Comparison of ENCODE assay signal across 11 cellular contexts in the genomic region with DNA sequence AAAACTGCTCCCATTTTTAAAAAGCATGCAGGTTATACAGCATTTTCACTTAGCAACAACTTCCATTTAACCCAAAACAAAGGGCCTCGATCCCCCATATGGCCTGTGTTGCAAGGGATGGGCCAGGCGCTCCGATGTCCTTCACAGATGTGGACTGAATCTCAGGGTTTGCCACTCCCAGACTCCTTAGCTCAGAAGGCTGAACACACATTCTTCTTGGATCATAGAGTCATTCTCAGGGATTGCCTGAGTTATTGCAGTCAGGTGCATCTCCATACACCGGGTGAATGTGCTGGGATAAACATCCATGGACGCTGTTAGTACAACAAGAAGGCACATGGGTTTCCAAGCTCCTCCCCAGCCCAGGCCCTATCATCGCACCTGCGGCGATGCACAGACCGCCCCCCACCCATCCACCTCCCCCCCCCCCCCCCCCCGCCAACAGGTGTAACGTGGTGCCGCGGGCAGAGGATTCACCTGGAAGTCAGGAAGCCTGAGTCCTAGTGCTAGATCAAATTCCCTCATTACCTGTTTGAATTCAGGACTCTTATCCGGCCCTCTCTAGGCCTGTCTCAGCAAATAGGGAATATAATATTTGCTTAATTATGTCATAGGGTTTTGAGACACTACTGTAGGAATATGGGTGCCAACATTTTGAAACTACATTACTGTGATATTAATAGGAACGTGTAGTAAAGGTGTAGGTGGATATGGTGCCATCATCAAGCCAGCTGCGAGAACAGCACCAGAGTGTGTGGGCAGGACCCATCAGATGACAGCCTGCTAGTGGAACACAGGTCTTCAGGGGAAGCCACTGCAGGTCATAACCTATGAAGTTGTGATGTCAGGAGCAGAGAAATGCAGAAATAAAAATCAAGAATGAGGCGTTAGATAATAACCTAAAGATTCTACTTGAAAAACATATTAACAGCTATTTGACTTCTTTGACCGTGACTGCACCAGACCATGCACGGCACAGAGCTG.
DNase-seq lines count a peak whose midpoint lies in the region; ATAC-seq, FAIRE-seq and TF ChIP-seq lines count a peak whose summit lies in the region.
"Had no signal": no experiment of that assay in that cellular context is flagged by ENCODE, and none has a peak within 500 bp of the region (broad histone marks: within the 10 kb centered on the region; RNA-seq: fewer than 3 reads in every experiment).

No MANE protein-coding gene starts in this region.

- peak overlapping the region; percentile 93 for H3K27ac ChIP-seq in fibroblast of lung (ENCODE audit: insufficient read depth, low read length)

- no peaks in the 10 kb centered on the region for H3K27me3 ChIP-seq in fibroblast of lung (ENCODE audit: control insufficient read depth, insufficient read depth, low read length)

- no peaks in the 10 kb centered on the region for H3K36me3 Mint-ChIP-seq in stimulated activated memory B cell treated with anti-CD40 and anti-IgM and Interleukin-4, amounts not matched to agents 10 μg/mL and 1 μg/mL and 100 μg/mL, for 72 hours

- DNase-seq in NCI-H187 (lab: John Stamatoyannopoulos, UW) (peak; percentile 37 to 51), NCI-H187 treated with DMSO at 0.1 percent for 48 hours (lab: John Stamatoyannopoulos, UW) (no peak), NCI-H526 treated with DMSO at 0.1 percent for 48 hours (lab: John Stamatoyannopoulos, UW) (peak; percentile 53), fibroblast of lung (ENCODE audit: low read depth in 2 of 2) (peak in 1 of 2 donors; percentile 20), GM19238 (ENCODE audit: insufficient read length, low spot score) (no peak), RCC 7860 (ENCODE audit: low spot score) (no peak), posterior cingulate gyrus (no peak)
- DNase-seq: central memory CD4-positive, alpha-beta T cell; left cardiac atrium had no signal

- no peak overlapping the region for H3K4me3 Mint-ChIP-seq in stimulated activated memory B cell treated with anti-CD40 and anti-IgM and Interleukin-4, amounts not matched to agents 10 μg/mL and 1 μg/mL and 100 μg/mL, for 72 hours
- H3K4me3 Mint-ChIP-seq: GM23338 had no signal

- H3K4me2 ChIP-seq in fibroblast of lung (ENCODE audit: extremely low read depth, insufficient read depth, low read length) = peak overlapping the region; percentile 92

- no peaks in the 10 kb centered on the region for H3K9me3 ChIP-seq in fibroblast of lung (ENCODE audit: control insufficient read depth, insufficient read depth, low read depth, low read length)

- intact Hi-C loops in posterior cingulate gyrus (cut with DNase I) = no loop called here

- H3K79me2 ChIP-seq in fibroblast of lung (ENCODE audit: control insufficient read depth, insufficient read depth, low read length) = no peaks in the 10 kb centered on the region

- H3K4me3 ChIP-seq in fibroblast of lung (replicated peaks in 1 of 4; ENCODE audit: control extremely low read depth in 1 of 4, insufficient read depth in 1 of 4, low read depth in 3 of 4, low read length in 4 of 4) = peak overlapping the region in 1 of 4 experiments; percentile 50
- H3K4me3 ChIP-seq: GM23338 had no signal

- TF ChIP-seq CTCF in fibroblast of lung (conservative IDR thresholded peaks at IDR 0.05 in 1 of 2, IDR thresholded peaks at IDR 0.05 in 1 of 2; ENCODE audit: low read depth in 1 of 2, low read length in 2 of 2) = no peak

- peaks cover 11% of the 10 kb centered on the region for H3K4me1 ChIP-seq in fibroblast of lung (ENCODE audit: control insufficient read depth, extremely low read depth, insufficient read depth, low read length)

- no peaks in the 10 kb centered on the region for H3K4me1 Mint-ChIP-seq in stimulated activated memory B cell treated with anti-CD40 and anti-IgM and Interleukin-4, amounts not matched to agents 10 μg/mL and 1 μg/mL and 100 μg/mL, for 72 hours

- no peak overlapping the region for H2AFZ ChIP-seq in fibroblast of lung (ENCODE audit: low read length)
- H2AFZ ChIP-seq: GM23338 had no signal

- ATAC-seq in stimulated activated memory B cell treated with anti-CD40 and anti-IgM and Interleukin-4, amounts not matched to agents 10 μg/mL and 1 μg/mL and 100 μg/mL, for 72 hours = peak; percentile 59
- ATAC-seq: GM23338 had no signal

- no peak overlapping the region for H3K9ac ChIP-seq in fibroblast of lung (ENCODE audit: insufficient read depth, low read length)

- no peaks in the 10 kb centered on the region for H3K36me3 ChIP-seq in fibroblast of lung (ENCODE audit: control insufficient read depth, insufficient read depth, low read length)

- no peak overlapping the region for H3K27ac Mint-ChIP-seq in stimulated activated memory B cell treated with anti-CD40 and anti-IgM and Interleukin-4, amounts not matched to agents 10 μg/mL and 1 μg/mL and 100 μg/mL, for 72 hours
- H3K27ac Mint-ChIP-seq: GM23338 had no signal

- FAIRE-seq in RCC 7860 (lab: Jason Lieb, UNC) = no peak

- H3K9me3 Mint-ChIP-seq in stimulated activated memory B cell treated with anti-CD40 and anti-IgM and Interleukin-4, amounts not matched to agents 10 μg/mL and 1 μg/mL and 100 μg/mL, for 72 hours = no peaks in the 10 kb centered on the region
- H3K9me3 Mint-ChIP-seq: GM23338 had no signal

- no peaks in the 10 kb centered on the region for H3K27me3 Mint-ChIP-seq in stimulated activated memory B cell treated with anti-CD40 and anti-IgM and Interleukin-4, amounts not matched to agents 10 μg/mL and 1 μg/mL and 100 μg/mL, for 72 hours

- H4K20me1 ChIP-seq in fibroblast of lung (ENCODE audit: control insufficient read depth, extremely low read depth, insufficient read depth, low read length) = no peaks in the 10 kb centered on the region

Comparison
In these comparisons a context has a peak if more than half of its experiments do, and no peak if none do; other contexts are left out.
1. DNase-seq: peak in NCI-H187 (2 of 2) and NCI-H526 treated with DMSO at 0.1 percent for 48 hours (single experiment); none in NCI-H187 treated with DMSO at 0.1 percent for 48 hours (single experiment), GM19238 (single experiment), RCC 7860 (single experiment) and posterior cingulate gyrus (0 of 10).